Comparison of ENCODE assay signal across 9 cellular contexts in the genomic region with DNA sequence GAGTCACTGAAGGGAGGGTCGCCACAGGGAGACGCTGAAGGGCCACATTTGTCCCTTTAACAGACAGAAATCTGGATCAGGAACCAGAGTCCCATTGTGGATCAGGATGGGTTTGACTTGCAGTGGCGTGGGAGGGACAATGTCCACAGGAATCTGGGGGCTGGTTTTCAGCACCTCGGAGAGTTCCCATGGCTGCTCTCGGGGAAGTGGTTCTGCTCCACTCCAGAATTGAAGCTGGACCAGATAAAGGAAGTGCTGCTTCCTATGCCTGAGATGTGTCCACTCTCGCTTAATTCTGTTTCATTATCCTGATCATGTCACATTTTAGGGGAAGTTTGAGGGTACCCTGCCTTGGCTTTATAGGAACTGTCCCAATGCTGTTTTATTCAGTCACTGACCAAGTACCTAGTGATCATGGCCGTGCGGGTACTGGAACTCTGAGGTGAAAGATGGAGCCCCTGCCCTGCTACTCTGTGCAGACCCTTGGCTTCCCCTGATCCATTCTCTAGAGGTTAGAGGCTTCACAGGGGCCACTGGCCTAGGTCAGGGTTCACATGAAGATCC. TPM values are rescaled to one million over a fixed set of nuclear protein-coding genes. Genes with fewer than 3 reads are reported as not detected.
DNase-seq lines count a peak whose midpoint lies in the region; ATAC-seq and TF ChIP-seq lines count a peak whose summit lies in the region.
"Had no signal": no experiment of that assay in that cellular context is flagged by ENCODE, and none has a peak within 500 bp of the region (broad histone marks: within the 10 kb centered on the region; RNA-seq: fewer than 3 reads in every experiment).

No MANE protein-coding gene starts in this region.

- H3K4me1 ChIP-seq in heart right ventricle: no peaks in the 10 kb centered on the region

- no peak for TF ChIP-seq CTCF in heart right ventricle (IDR thresholded peaks at IDR 0.05)

- ATAC-seq in heart right ventricle (peak in 7 of 8 donors; percentile 46 to 80 (median 71)), GM18511 (IDR thresholded peaks at IDR 0.05; ENCODE audit: unreplicated experiment) (no peak), HG02938 (IDR thresholded peaks at IDR 0.05; ENCODE audit: unreplicated experiment) (no peak)

- H3K27me3 ChIP-seq in heart right ventricle: no peaks in the 10 kb centered on the region

- H3K9me3 ChIP-seq in heart right ventricle: no peaks in the 10 kb centered on the region

- H3K27ac ChIP-seq in heart right ventricle: no peak overlapping the region

- DNase-seq in activated CD4-positive, alpha-beta T cell treated with anti-CD3 and anti-CD28 coated beads for 48 hours: peak; percentile 48
- no peak for DNase-seq in activated CD4-positive, alpha-beta T cell treated with anti-CD3 and anti-CD28 coated beads for 1 hour
- DNase-seq in UCSD-AML1 (lab: John Stamatoyannopoulos, UW; ENCODE audit: unreplicated experiment): peak; percentile 61
- DNase-seq in heart right ventricle: peak; percentile 57 to 70
- peak; percentile 6 to 10 for DNase-seq in stimulated activated CD4-positive, alpha-beta T cell treated with anti-CD3 and anti-CD28 coated beads, Interleukin-2, amount 100 ng/mL, for 48 hours
- no peak for DNase-seq in foreskin melanocyte

- no peaks in the 10 kb centered on the region for H3K36me3 ChIP-seq in heart right ventricle

- intact Hi-C loops in heart right ventricle (cut with DNase I): loop anchor here in 1 of 10 donors (10.0 kb wide), 1 partner anchor 89 kb away; no protein-coding TSS in a partner anchor

- WGBS in heart right ventricle, 2 donors: 29 to 36% methylated on average over 8 of the region's 8 CpGs

- H3K4me3 ChIP-seq in heart right ventricle: no peak overlapping the region

RNA-seq across cellular contexts. Expression of a gene that starts 28.7 kb away (rescaled TPM):
- under 1 TPM in 6 of 10 donors, not detected in 4; 0.32 to 0.64 (median 0.42) TPM for total RNA-seq in heart right ventricle
- 1 to 10 TPM in 1 of 2 donors, under 1 TPM in 1; 0.46 to 1.2 TPM for polyA plus RNA-seq in heart right ventricle
- total RNA-seq: aorta had no signal
- polyA plus RNA-seq: aorta had no signal

RNA-seq across cellular contexts. Expression of a gene that starts 35.4 kb away (rescaled TPM):
- under 1 TPM in 2 of 10 donors, not detected in 8; 0.09 to 0.18 TPM for total RNA-seq in heart right ventricle
- polyA plus RNA-seq in heart right ventricle: under 1 TPM in 1 of 2 donors, not detected in 1; 0.28 TPM
- total RNA-seq: aorta had no signal
- polyA plus RNA-seq: aorta had no signal

RNA-seq across cellular contexts. Expression of a gene that starts 35.7 kb away (rescaled TPM):
- total RNA-seq in heart right ventricle: 10 to 100 TPM; 18.9 to 38.6 (median 27.9) TPM
- polyA plus RNA-seq in heart right ventricle: 10 to 100 TPM; 15.1 to 20.7 TPM

Comparison
In these comparisons a context has a peak if more than half of its experiments do, and no peak if none do; other contexts are left out.
1. DNase-seq: peak in activated CD4-positive, alpha-beta T cell treated with anti-CD3 and anti-CD28 coated beads for 48 hours (single experiment), UCSD-AML1 (single experiment), heart right ventricle (2 of 2) and stimulated activated CD4-positive, alpha-beta T cell treated with anti-CD3 and anti-CD28 coated beads, Interleukin-2, amount 100 ng/mL, for 48 hours (2 of 2); none in activated CD4-positive, alpha-beta T cell treated with anti-CD3 and anti-CD28 coated beads for 1 hour (single experiment) and foreskin melanocyte (single experiment).
2. ATAC-seq: peak in heart right ventricle (7 of 8); none in GM18511 (single experiment) and HG02938 (single experiment).